In genomic region chr14:23353433-23353780, GRCh38 we compare ENCODE assay signal across 13 cellular contexts. TPM values are rescaled to one million over a fixed set of nuclear protein-coding genes. Genes with fewer than 3 reads are reported as not detected.
DNase-seq lines count a peak whose midpoint lies in the region; ATAC-seq and TF ChIP-seq lines count a peak whose summit lies in the region.
"Had no signal": no experiment of that assay in that cellular context is flagged by ENCODE, and none has a peak within 500 bp of the region (broad histone marks: within the 10 kb centered on the region; RNA-seq: fewer than 3 reads in every experiment).

No MANE protein-coding gene starts in this region.

- WGBS in SK-N-SH (ENCODE audit: low lambda C conversion rate), result 79% methylated on average over 5 of the region's 5 CpGs
- WGBS in esophagus muscularis mucosa, result 73% methylated on average over 5 of the region's 5 CpGs
- no CpG with 5 or more reads among the region's 5 CpGs for WGBS in trophoblast cell (ENCODE audit: extremely low coverage, insufficient coverage, insufficient read length)
- 73 to 76% (median 76%) methylated on average over 5 of the region's 5 CpGs for WGBS in psoas muscle, 3 donors

- H3K4me3 Mint-ChIP-seq in T-cell, result peak overlapping the region; percentile 77 to 81 (median 79)

- no peak overlapping the region for H2BK12ac ChIP-seq in trophoblast cell (ENCODE audit: low read length)

- H3K9me2 ChIP-seq in SK-N-SH, result no peaks in the 10 kb centered on the region

- H3K27me3 ChIP-seq in SK-N-SH (ENCODE audit: insufficient read depth) (no peaks in the 10 kb centered on the region), esophagus muscularis mucosa (no peaks in the 10 kb centered on the region), trophoblast cell (ENCODE audit: insufficient read depth, low read length) (peaks cover 2% of the 10 kb centered on the region), psoas muscle (ENCODE audit: insufficient read depth in 3 of 3, low read length in 2 of 3) (peaks cover 4 to 53% (median 10%) of the 10 kb centered on the region in 3 donors)

- no peak overlapping the region for H2BK5ac ChIP-seq in trophoblast cell (ENCODE audit: low read depth, low read length, poor library complexity)

- peaks cover 0 to 12% of the 10 kb centered on the region in 2 experiments; a peak in 1 of 4 replicates for H3K4me1 ChIP-seq in SK-N-SH (ENCODE audit: control insufficient read depth in 1 of 2, insufficient read depth in 2 of 2, low read depth in 1 of 2, low read length in 1 of 2)
- peaks cover 10 to 26% (median 21%) of the 10 kb centered on the region in 4 donors for H3K4me1 ChIP-seq in esophagus muscularis mucosa
- H3K4me1 ChIP-seq in trophoblast cell (ENCODE audit: control insufficient read depth in 1 of 2, insufficient read depth in 2 of 2, low read length in 2 of 2), result peaks cover 6 to 13% of the 10 kb centered on the region in 2 experiments
- H3K4me1 ChIP-seq in psoas muscle, result peaks cover 11% of the 10 kb centered on the region

- no peak overlapping the region for H3K23ac ChIP-seq in trophoblast cell (ENCODE audit: low read length)

- ATAC-seq in SK-N-SH treated with all-trans-retinoic acid at 6 μM for 48 hours (no peak), T-cell (replicated peaks in 1 of 4) (no peak), psoas muscle (no peak)

- H3K27ac ChIP-seq in SK-N-SH (ENCODE audit: low read depth in 2 of 2, low read length in 1 of 2) (peak overlapping the region in 1 of 2 experiments; percentile 92; a peak in 1 of 4 replicates), esophagus muscularis mucosa (replicated peaks in 1 of 4) (peak overlapping the region in 3 of 4 donors; percentile 27 to 81 (median 56)), trophoblast cell (ENCODE audit: low read depth, low read length) (no peak overlapping the region), psoas muscle (no peak overlapping the region)
- H3K27ac ChIP-seq: gastrocnemius medialis had no signal

- intact Hi-C loops in esophagus muscularis mucosa (cut with DNase I) (no loop called here), psoas muscle (cut with DNase I) (no loop called here)

- CTCF ChIA-PET in SK-N-SH (lab: Yijun Ruan, JAX), result interaction anchor here (1.0 to 4.0 kb wide), 11 partner anchors 8 to 206 kb away, joined by 3 to 30 read pairs (median 5); partner anchors contain the start of genes EFS and PABPN1
- CTCF ChIA-PET in T-cell (lab: Charles Lee), result no interaction called here

- H3K18ac ChIP-seq in trophoblast cell (ENCODE audit: low read length), result no peak overlapping the region

- H4K91ac ChIP-seq in trophoblast cell (ENCODE audit: low read depth, low read length), result no peak overlapping the region

- H3K9me3 ChIP-seq in SK-N-SH, result no peaks in the 10 kb centered on the region
- H3K9me3 ChIP-seq in esophagus muscularis mucosa, result no peaks in the 10 kb centered on the region
- peaks cover 2% of the 10 kb centered on the region for H3K9me3 ChIP-seq in trophoblast cell (ENCODE audit: insufficient read depth, low read depth, low read length)
- no peaks in the 10 kb centered on the region for H3K9me3 ChIP-seq in psoas muscle
- H3K9me3 ChIP-seq: gastrocnemius medialis, left lung had no signal

- H3K4ac ChIP-seq in trophoblast cell (ENCODE audit: low read depth, low read length), result no peak overlapping the region

- no peak for TF ChIP-seq CTCF in SK-N-SH (IDR thresholded peaks at IDR 0.05)
- TF ChIP-seq CTCF in esophagus muscularis mucosa (IDR thresholded peaks at IDR 0.05), result no peak
- no peak for TF ChIP-seq CTCF in psoas muscle (IDR thresholded peaks at IDR 0.05)

- H3K4me2 ChIP-seq in SK-N-SH (peak overlapping the region; percentile 96; the same call in 1 of the 2 replicates), trophoblast cell (ENCODE audit: low read length) (no peak overlapping the region)

- H4K20me1 ChIP-seq in SK-N-SH (ENCODE audit: insufficient read depth), result no peaks in the 10 kb centered on the region

- H3K4me1 Mint-ChIP-seq in T-cell, result peaks cover 9 to 22% (median 18%) of the 10 kb centered on the region in 3 donors

- no peak for TF ChIP-seq EP300 in SK-N-SH (IDR thresholded peaks at IDR 0.05; ENCODE audit: borderline replicate concordance in 1 of 2, low read depth in 1 of 2, low read length in 1 of 2)
- TF ChIP-seq EP300 in esophagus muscularis mucosa (IDR thresholded peaks at IDR 0.05), result no peak

- no peak for TF ChIP-seq POLR2A in esophagus muscularis mucosa (IDR thresholded peaks at IDR 0.05; ENCODE audit: low read depth)

- H3K79me2 ChIP-seq in SK-N-SH (ENCODE audit: insufficient read depth) (no peaks in the 10 kb centered on the region), trophoblast cell (ENCODE audit: control insufficient read depth, insufficient read depth, low read length, poor library complexity) (no peaks in the 10 kb centered on the region)
- H3K79me2 ChIP-seq: parathyroid adenoma had no signal

- H3F3A ChIP-seq in SK-N-SH (replicated peaks; ENCODE audit: insufficient read depth), result no peaks in the 10 kb centered on the region

- TF ChIP-seq RAD21 in SK-N-SH (IDR thresholded peaks at IDR 0.05; ENCODE audit: low read length), result no peak

- H3K9me3 Mint-ChIP-seq in T-cell, result no peaks in the 10 kb centered on the region

- H3K36me3 Mint-ChIP-seq in T-cell, result no peaks in the 10 kb centered on the region

- POLR2A ChIA-PET in SK-N-SH (lab: Yijun Ruan, JAX), result interaction anchor here (0.6 to 4.1 kb wide), 5 partner anchors 9 to 114 kb away, joined by 4 to 45 read pairs (median 8); partner anchors contain the start of genes EFS and PABPN1
- POLR2A ChIA-PET in T-cell (lab: Charles Lee), result no interaction called here

- no peak overlapping the region; a peak in 1 of 4 replicates for H3K4me3 ChIP-seq in SK-N-SH (ENCODE audit: low read depth in 2 of 2, low read length in 1 of 2)
- H3K4me3 ChIP-seq in esophagus muscularis mucosa, result no peak overlapping the region
- no peak overlapping the region for H3K4me3 ChIP-seq in trophoblast cell (ENCODE audit: low read depth, low read length)
- no peak overlapping the region for H3K4me3 ChIP-seq in psoas muscle

- H3K27ac Mint-ChIP-seq in T-cell, result no peak overlapping the region

- H3K14ac ChIP-seq in trophoblast cell (ENCODE audit: low read length), result no peak overlapping the region

- H2AFZ ChIP-seq in SK-N-SH (ENCODE audit: low read depth) (no peak overlapping the region; the same call in 1 of the 2 replicates), trophoblast cell (ENCODE audit: insufficient read depth, low read length, poor library complexity) (no peak overlapping the region)

- H4K12ac ChIP-seq in trophoblast cell (ENCODE audit: low read depth, low read length), result no peak overlapping the region

- no peak for DNase-seq in SK-N-SH
- DNase-seq in T-cell, result no peak
- DNase-seq in esophagus muscularis mucosa (ENCODE audit: extremely low spot score), result no peak
- no peak for DNase-seq in trophoblast cell
- DNase-seq in psoas muscle, result no peak
- DNase-seq in NCI-H2107 treated with DMSO at 0.1 percent for 48 hours (lab: John Stamatoyannopoulos, UW; ENCODE audit: unreplicated experiment), result no peak
- DNase-seq in NCI-H2171 (lab: John Stamatoyannopoulos, UW), result no peak
- DNase-seq: gastrocnemius medialis, HCEC 1CT had no signal

- peak overlapping the region; percentile 3 for H4K8ac ChIP-seq in trophoblast cell (ENCODE audit: low read depth, low read length)

- peaks cover 17 to 46% of the 10 kb centered on the region in 2 donors for H3K27me3 Mint-ChIP-seq in T-cell

- peak overlapping the region; percentile 3 for H2AK5ac ChIP-seq in trophoblast cell (ENCODE audit: low read length)

- H3K36me3 ChIP-seq in SK-N-SH (replicated peaks in 1 of 2; ENCODE audit: control insufficient read depth in 1 of 2, insufficient read depth in 2 of 2, low read length in 1 of 2) (peaks cover 0 to 4% of the 10 kb centered on the region in 2 experiments), esophagus muscularis mucosa (peaks cover 0 to 23% (median 9%) of the 10 kb centered on the region in 4 donors), trophoblast cell (ENCODE audit: control insufficient read depth in 1 of 2, insufficient read depth in 2 of 2, low read length in 2 of 2) (peaks cover 12 to 20% of the 10 kb centered on the region in 2 experiments), psoas muscle (ENCODE audit: insufficient read depth in 1 of 2, low read depth in 1 of 2) (no peaks in the 10 kb centered on the region)
- H3K36me3 ChIP-seq: gastrocnemius medialis had no signal

- H3K9ac ChIP-seq in SK-N-SH (no peak overlapping the region), trophoblast cell (ENCODE audit: low read length) (no peak overlapping the region)
- H3K9ac ChIP-seq: parathyroid adenoma had no signal

- peaks cover 5% of the 10 kb centered on the region for H3K79me1 ChIP-seq in trophoblast cell (ENCODE audit: low read length)

- no peak overlapping the region for H2BK120ac ChIP-seq in trophoblast cell (ENCODE audit: insufficient read depth, low read length, poor library complexity)

RNA-seq across cellular contexts. Expression of gene SLC22A17, which starts 0.7 kb away (rescaled TPM):
- polyA plus RNA-seq in SK-N-SH (2012; rRNA removed), result 20.6 and 27.2 TPM in 2 replicates
- polyA plus RNA-seq in SK-N-SH (2012; cell fraction: cytosol; rRNA removed), result 6.7 and 12.0 TPM in 2 replicates
- 94.2 and 116 TPM in 2 replicates for polyA plus RNA-seq in SK-N-SH (2012; cell fraction: nucleus; rRNA removed)
- 10 to 100 TPM; 12.0 to 19.0 (median 17.3) TPM for total RNA-seq in T-cell
- total RNA-seq in esophagus muscularis mucosa, result 10 to 100 TPM; 12.5 to 36.9 (median 24.9) TPM
- 32.8 and 34.6 TPM in 2 replicates for polyA plus RNA-seq in trophoblast cell (2013)
- 1 to 10 TPM in 3 of 4 donors, under 1 TPM in 1; 0.95 to 6.3 (median 1.8) TPM for total RNA-seq in psoas muscle
- 1 to 10 TPM; 1.1 to 1.4 (median 1.2) TPM for polyA plus RNA-seq in psoas muscle

RNA-seq across cellular contexts. Expression of gene EFS, which starts 11.6 kb away (rescaled TPM):
- polyA plus RNA-seq in SK-N-SH (2012; rRNA removed) (2.6 and 4.4 TPM in 2 replicates), psoas muscle (1 to 10 TPM in 2 of 3 donors, under 1 TPM in 1; 0.98 to 1.1 (median 1.1) TPM)
- polyA plus RNA-seq in SK-N-SH (2012; cell fraction: cytosol; rRNA removed), result 1.8 and 3.4 TPM in 2 replicates
- polyA plus RNA-seq in SK-N-SH (2012; cell fraction: nucleus; rRNA removed), result 9.6 and 13.4 TPM in 2 replicates
- total RNA-seq in T-cell (under 1 TPM in 1 of 5 donors, not detected in 4; 0.15 TPM), esophagus muscularis mucosa (10 to 100 TPM; 10.1 to 21.4 (median 12.8) TPM), psoas muscle (1 to 10 TPM in 3 of 4 donors, under 1 TPM in 1; 0.93 to 2.5 (median 1.4) TPM)
- 26.2 and 27.6 TPM in 2 replicates for polyA plus RNA-seq in trophoblast cell (2013)

RNA-seq across cellular contexts. Expression of gene IL25, which starts 19.2 kb away (rescaled TPM):
- polyA plus RNA-seq in SK-N-SH (2012; rRNA removed) (not detected in 2 replicates), psoas muscle (under 1 TPM in 1 of 3 donors, not detected in 2; 0.01 TPM)
- polyA plus RNA-seq in SK-N-SH (2012; cell fraction: cytosol; rRNA removed), result not detected in 2 replicates
- 0.04 TPM in 1 of 2 replicates, not detected in the other for polyA plus RNA-seq in SK-N-SH (2012; cell fraction: nucleus; rRNA removed)
- total RNA-seq in T-cell (not detected), esophagus muscularis mucosa (not detected), psoas muscle (not detected)
- not detected in 2 replicates for polyA plus RNA-seq in trophoblast cell (2013)
- total RNA-seq: gastrocnemius medialis, left lung, subcutaneous adipose tissue had no signal

RNA-seq across cellular contexts. Expression of gene CMTM5, which starts 23.4 kb away (rescaled TPM):
- polyA plus RNA-seq in SK-N-SH (2012; rRNA removed) (0.13 TPM in 1 of 2 replicates, not detected in the other), psoas muscle (under 1 TPM; 0.20 to 0.63 (median 0.32) TPM)
- not detected in 2 replicates for polyA plus RNA-seq in SK-N-SH (2012; cell fraction: cytosol; rRNA removed)
- not detected in 2 replicates for polyA plus RNA-seq in SK-N-SH (2012; cell fraction: nucleus; rRNA removed)
- total RNA-seq in T-cell (not detected), esophagus muscularis mucosa (1 to 10 TPM in 3 of 4 donors, under 1 TPM in 1; 0.78 to 2.9 (median 1.9) TPM), psoas muscle (not detected)
- not detected in 2 replicates for polyA plus RNA-seq in trophoblast cell (2013)
- total RNA-seq: subcutaneous adipose tissue had no signal

RNA-seq across cellular contexts. Expression of gene PABPN1, which starts 32.1 kb away (rescaled TPM):
- polyA plus RNA-seq in SK-N-SH (2012; rRNA removed) (266 and 444 TPM in 2 replicates), psoas muscle (100 to 1,000 TPM in 2 of 3 donors, 10 to 100 TPM in 1; 73.6 to 104 (median 102) TPM)
- 167 and 172 TPM in 2 replicates for polyA plus RNA-seq in SK-N-SH (2012; cell fraction: cytosol; rRNA removed)
- 987 and 2,028 TPM in 2 replicates for polyA plus RNA-seq in SK-N-SH (2012; cell fraction: nucleus; rRNA removed)
- total RNA-seq in T-cell (100 to 1,000 TPM; 182 to 207 (median 186) TPM), esophagus muscularis mucosa (10 to 100 TPM; 44.6 to 68.1 (median 53.9) TPM), psoas muscle (10 to 100 TPM; 65.2 to 84.0 (median 79.6) TPM)
- 159 and 161 TPM in 2 replicates for polyA plus RNA-seq in trophoblast cell (2013)

Comparison
In these comparisons a context has a peak if more than half of its experiments do, and no peak if none do; other contexts are left out.
1. H3K27ac ChIP-seq: peak in esophagus muscularis mucosa (3 of 4); none in trophoblast cell (single experiment) and psoas muscle (single experiment).